ENCODE assay signal across 9 cellular contexts in genomic region chr19:3357731-3358391, GRCh38. TPM values are rescaled to one million over a fixed set of nuclear protein-coding genes. Genes with fewer than 3 reads are reported as not detected.
DNase-seq lines count a peak whose midpoint lies in the region; ATAC-seq, FAIRE-seq and TF ChIP-seq lines count a peak whose summit lies in the region.
"Had no signal": no experiment of that assay in that cellular context is flagged by ENCODE, and none has a peak within 500 bp of the region (broad histone marks: within the 10 kb centered on the region; RNA-seq: fewer than 3 reads in every experiment).

No MANE protein-coding gene starts in this region.

- H3K27me3 ChIP-seq in GM23338 (ENCODE audit: insufficient read depth) (peaks cover 95% of the 10 kb centered on the region), esophagus muscularis mucosa (no peaks in the 10 kb centered on the region), small intestine (ENCODE audit: control insufficient read depth in 2 of 2, insufficient read depth in 2 of 2, low read length in 2 of 2) (no peaks in the 10 kb centered on the region)

- peaks cover 12% of the 10 kb centered on the region for H3K4me1 Mint-ChIP-seq in GM23338
- peaks cover 22% of the 10 kb centered on the region for H3K4me1 Mint-ChIP-seq in T-helper 2 cell treated with Interferon-gamma antibody and Interleukin-4, amounts not matched to agents 5 μg/mL and 100 μg/mL, for 36 hours (ENCODE audit: low read depth)

- DNase-seq in GM23338 (ENCODE audit: low spot score): peak; percentile 72
- DNase-seq in T-helper 2 cell treated with Interferon-gamma antibody and Interleukin-4, amounts not matched to agents 5 μg/mL and 100 μg/mL, for 36 hours (ENCODE audit: low spot score): no peak
- no peak for DNase-seq in esophagus muscularis mucosa (ENCODE audit: extremely low spot score)
- DNase-seq in small intestine: no peak
- DNase-seq in cerebellar nuclear complex (lab: John Stamatoyannopoulos, UW): no peak
- no peak for DNase-seq in HEK293T (ENCODE audit: extremely low spot score)
- DNase-seq in NCI-H1930 (lab: John Stamatoyannopoulos, UW): no peak

- H2AFZ ChIP-seq in GM23338: no peak overlapping the region

- H3K4me2 ChIP-seq in GM23338: no peak overlapping the region

- peaks cover 72% of the 10 kb centered on the region for H3K27me3 Mint-ChIP-seq in GM23338 (ENCODE audit: insufficient read depth, low read depth, poor library complexity)
- peaks cover 43% of the 10 kb centered on the region for H3K27me3 Mint-ChIP-seq in T-helper 2 cell treated with Interferon-gamma antibody and Interleukin-4, amounts not matched to agents 5 μg/mL and 100 μg/mL, for 36 hours (ENCODE audit: low read depth)

- TF ChIP-seq CTCF in GM23338 (conservative IDR thresholded peaks at IDR 0.05; ENCODE audit: low read depth in 2 of 2) (no peak), esophagus muscularis mucosa (IDR thresholded peaks at IDR 0.05) (no peak)

- WGBS in esophagus muscularis mucosa: 28% methylated on average over 14 of the region's 19 CpGs
- 9 to 21% (median 10%) methylated on average over 18 to 19 of the region's 19 CpGs for WGBS in small intestine, 3 donors

- H3K9me3 Mint-ChIP-seq in GM23338: peaks cover 2% of the 10 kb centered on the region; the same call in 1 of the 3 replicates
- no peaks in the 10 kb centered on the region for H3K9me3 Mint-ChIP-seq in T-helper 2 cell treated with Interferon-gamma antibody and Interleukin-4, amounts not matched to agents 5 μg/mL and 100 μg/mL, for 36 hours

- ATAC-seq in GM23338: peak; percentile 60
- no peak for ATAC-seq in GM19397 (IDR thresholded peaks at IDR 0.05; ENCODE audit: unreplicated experiment)

- intact Hi-C loops in esophagus muscularis mucosa (cut with DNase I): no loop called here

- H3K27ac Mint-ChIP-seq in GM23338: no peak overlapping the region
- peak overlapping the region; percentile 31 for H3K27ac Mint-ChIP-seq in T-helper 2 cell treated with Interferon-gamma antibody and Interleukin-4, amounts not matched to agents 5 μg/mL and 100 μg/mL, for 36 hours

- TF ChIP-seq EP300 in esophagus muscularis mucosa (IDR thresholded peaks at IDR 0.05): no peak

- H3K27ac ChIP-seq in GM23338 (ENCODE audit: low read depth) (no peak overlapping the region), esophagus muscularis mucosa (replicated peaks in 1 of 4) (peak overlapping the region; percentile 94 to 100 (median 99)), small intestine (ENCODE audit: low read depth in 1 of 2, low read length in 1 of 2) (peak overlapping the region in 1 of 2 donors; percentile 58)

- CTCF ChIA-PET in HEK293T (lab: Yijun Ruan, JAX): no interaction called here

- no peaks in the 10 kb centered on the region for H3K9me2 ChIP-seq in GM23338 (ENCODE audit: insufficient read depth)

- H3F3A ChIP-seq in GM23338 (replicated peaks; ENCODE audit: low read depth): peaks cover 9% of the 10 kb centered on the region; the same call in 1 of the 2 replicates

- no peaks in the 10 kb centered on the region for H3K36me3 ChIP-seq in GM23338 (ENCODE audit: insufficient read depth)
- H3K36me3 ChIP-seq in esophagus muscularis mucosa: no peaks in the 10 kb centered on the region
- H3K36me3 ChIP-seq in small intestine (ENCODE audit: control insufficient read depth in 2 of 2, insufficient read depth in 2 of 2, low read length in 2 of 2): no peaks in the 10 kb centered on the region

- POLR2A ChIA-PET in HEK293T (lab: Yijun Ruan, JAX): no interaction called here

- no peak overlapping the region for H3K4me3 ChIP-seq in GM23338
- H3K4me3 ChIP-seq in esophagus muscularis mucosa: peak overlapping the region; percentile 97 to 100 (median 100)
- peak overlapping the region; percentile 5 to 100 for H3K4me3 ChIP-seq in small intestine (ENCODE audit: low read depth in 1 of 2, low read length in 2 of 2)

- H3K4me1 ChIP-seq in GM23338 (ENCODE audit: insufficient read depth) (no peaks in the 10 kb centered on the region; the same call in 1 of the 2 replicates), esophagus muscularis mucosa (peaks cover 21 to 43% (median 38%) of the 10 kb centered on the region in 4 donors), small intestine (ENCODE audit: control insufficient read depth in 2 of 2, insufficient read depth in 1 of 2, low read depth in 1 of 2, low read length in 1 of 2) (no peaks in the 10 kb centered on the region)

- peaks cover 3% of the 10 kb centered on the region; the same call in 1 of the 3 replicates for H3K36me3 Mint-ChIP-seq in GM23338 (ENCODE audit: low read depth)
- no peaks in the 10 kb centered on the region for H3K36me3 Mint-ChIP-seq in T-helper 2 cell treated with Interferon-gamma antibody and Interleukin-4, amounts not matched to agents 5 μg/mL and 100 μg/mL, for 36 hours (ENCODE audit: low read depth)

- H3K4me3 Mint-ChIP-seq in GM23338: peak overlapping the region; percentile 66
- peak overlapping the region; percentile 61 for H3K4me3 Mint-ChIP-seq in T-helper 2 cell treated with Interferon-gamma antibody and Interleukin-4, amounts not matched to agents 5 μg/mL and 100 μg/mL, for 36 hours

- H4K20me1 ChIP-seq in GM23338 (replicated peaks; ENCODE audit: insufficient read depth): peaks cover 22% of the 10 kb centered on the region; the same call in 1 of the 2 replicates

- no peaks in the 10 kb centered on the region for H3K9me3 ChIP-seq in esophagus muscularis mucosa
- no peaks in the 10 kb centered on the region for H3K9me3 ChIP-seq in small intestine (ENCODE audit: control insufficient read depth, low read depth)

- FAIRE-seq in small intestine (lab: Jason Lieb, UNC): no peak
- FAIRE-seq: endothelial cell of umbilical vein had no signal

- no peaks in the 10 kb centered on the region for H3K79me2 ChIP-seq in GM23338 (replicated peaks; ENCODE audit: insufficient read depth)

- TF ChIP-seq POLR2A in esophagus muscularis mucosa (IDR thresholded peaks at IDR 0.05; ENCODE audit: low read depth): no peak

TF ChIP-seq in GM23338, 12 proteins besides CTCF, POLR2A, EP300 and RAD21 (continues in another document):
- TF ChIP-seq EZH2 (IDR thresholded peaks at IDR 0.05; ENCODE audit: low read depth, unreplicated experiment) (peak; percentile 93), ETS1 (IDR thresholded peaks at IDR 0.05) (no peak), ZNF114 (CRISPR knock-in tag; IDR thresholded peaks at IDR 0.05) (no peak)

TF ChIP-seq in HEK293T, 16 proteins besides CTCF, POLR2A, EP300 and RAD21:
- no peak for TF ChIP-seq HDGF (IDR thresholded peaks at IDR 0.05; ENCODE audit: borderline replicate concordance)
- TF ChIP-seq ZNF384 (IDR thresholded peaks at IDR 0.05): no peak
- no peak for TF ChIP-seq SUZ12 (IDR thresholded peaks at IDR 0.05)
- no peak for TF ChIP-seq ELF4 (IDR thresholded peaks at IDR 0.05)
- TF ChIP-seq PKNOX1 (IDR thresholded peaks at IDR 0.05): no peak
- TF ChIP-seq CTBP1 (IDR thresholded peaks at IDR 0.05; ENCODE audit: borderline replicate concordance): no peak
- TF ChIP-seq ARNT (IDR thresholded peaks at IDR 0.05): no peak
- no peak for TF ChIP-seq TARDBP (IDR thresholded peaks at IDR 0.05)
- no peak for TF ChIP-seq SP1 (IDR thresholded peaks at IDR 0.05)
- TF ChIP-seq LEF1 (IDR thresholded peaks at IDR 0.05; ENCODE audit: borderline replicate concordance): no peak
- no peak for TF ChIP-seq FOXM1 (IDR thresholded peaks at IDR 0.05; ENCODE audit: borderline replicate concordance)
- no peak for TF ChIP-seq NFRKB (IDR thresholded peaks at IDR 0.05)
- TF ChIP-seq L3MBTL2 (conservative IDR thresholded peaks at IDR 0.05): no peak
- TF ChIP-seq BHLHE40 (IDR thresholded peaks at IDR 0.05; ENCODE audit: borderline replicate concordance): no peak
- no peak for TF ChIP-seq FOXA1 (IDR thresholded peaks at IDR 0.05)
- no peak for TF ChIP-seq FOXK2 (IDR thresholded peaks at IDR 0.05)

RNA-seq across cellular contexts. Expression of gene NFIC, which starts 8.5 kb away (rescaled TPM):
- total RNA-seq in GM23338 (2014; rRNA removed; shearing (Covaris generic)): 0.58 and 1.3 TPM in 2 replicates
- 5.3 and 8.2 TPM in 2 replicates for polyA plus RNA-seq in GM23338 (2016; fragmentation: Nextera tagmentation; extraction: Ambion mirVana)
- 100 to 1,000 TPM; 165 to 297 (median 211) TPM for total RNA-seq in esophagus muscularis mucosa
- 10 to 100 TPM in 1 of 3 donors, 1 to 10 TPM in 2; 4.5 to 37.9 (median 6.2) TPM for polyA plus RNA-seq in small intestine

Comparison
In these comparisons a context has a peak if more than half of its experiments do, and no peak if none do; other contexts are left out.
1. RNA of gene NFIC, which starts 8.5 kb away (total RNA-seq): 165 to 297 TPM in esophagus muscularis mucosa; 0.58 to 1.3 TPM in GM23338; every median in the first group is over 10 times any median in the second.